33 cellular contexts compared by ENCODE assay signal in genomic region chr10:10067644-10068043, GRCh38.
"Had no signal": no experiment of that assay in that cellular context is flagged by ENCODE, and none has a peak within 500 bp of the region (broad histone marks: within the 10 kb centered on the region; RNA-seq: fewer than 3 reads in every experiment).

No MANE protein-coding gene starts in this region.

- H3K36me3 ChIP-seq: MG63 had no signal

- H3K9me3 ChIP-seq: MG63 had no signal

- DNase-seq: Karpas-422, Kasumi-1, MG63, MM.1S, MV-4-11, NCI-H1048, NCI-H1092, NCI-H1092 treated with DMSO at 0.1 percent for 48 hours, NCI-H1105, NCI-H1105 treated with DMSO at 0.1 percent for 48 hours, NCI-H1417, NCI-H1417 treated with DMSO at 0.1 percent for 48 hours, NCI-H1436, NCI-H1436 treated with DMSO at 0.1 percent for 48 hours, NCI-H146, NCI-H1694, NCI-H1694 treated with DMSO at 0.1 percent for 48 hours, NCI-H187, NCI-H187 treated with DMSO at 0.1 percent for 48 hours, NCI-H1930, NCI-H2029, NCI-H2029 treated with DMSO at 0.1 percent for 48 hours, NCI-H2081 treated with DMSO at 0.1 percent for 48 hours, NCI-H2107, NCI-H2171, NCI-H2171 treated with DMSO at 0.1 percent for 48 hours, NCI-H2227 treated with DMSO at 0.1 percent for 48 hours, NCI-H226, NCI-H345, NCI-H446, NCI-H446 treated with DMSO at 0.1 percent for 48 hours, NCI-H510A, NCI-H510A treated with DMSO at 0.1 percent for 48 hours had no signal

- H3K4me3 ChIP-seq: MG63 had no signal

- H3K27me3 ChIP-seq: MG63 had no signal
